ENCODE assay signal across 8 cellular contexts in genomic region chr19:13718733-13719132, GRCh38. TPM values are rescaled to one million over a fixed set of nuclear protein-coding genes. Genes with fewer than 3 reads are reported as not detected.
DNase-seq lines count a peak whose midpoint lies in the region; ATAC-seq and TF ChIP-seq lines count a peak whose summit lies in the region.

No MANE protein-coding gene starts in this region.

- no peak overlapping the region for H3K4me3 ChIP-seq in brain microvascular endothelial cell (ENCODE audit: low read depth, low read length)
- H3K4me3 ChIP-seq in stomach, result no peak overlapping the region

- ATAC-seq in left colon, result peak; percentile 90
- no peak for ATAC-seq in GM18873 (IDR thresholded peaks at IDR 0.05; ENCODE audit: low FRiP score, unreplicated experiment)
- no peak for ATAC-seq in HG02884 (IDR thresholded peaks at IDR 0.05; ENCODE audit: unreplicated experiment)
- no peak for ATAC-seq in HG02623 (IDR thresholded peaks at IDR 0.05; ENCODE audit: unreplicated experiment)

- peaks cover 0 to 12% (median 8%) of the 10 kb centered on the region in 4 donors for H3K9me3 ChIP-seq in stomach

- TF ChIP-seq POLR2A in stomach (IDR thresholded peaks at IDR 0.05), result no peak

- H3K4me1 ChIP-seq in stomach, result no peaks in the 10 kb centered on the region

- WGBS in stomach, 5 donors, result 35 to 42% (median 40%) methylated on average over 9 of the region's 9 CpGs

- TF ChIP-seq CTCF in brain microvascular endothelial cell (IDR thresholded peaks at IDR 0.05; ENCODE audit: low read depth, low read length, missing control alignments) (peak; percentile 52), stomach (IDR thresholded peaks at IDR 0.05) (no peak)

- no peak for TF ChIP-seq EP300 in stomach (IDR thresholded peaks at IDR 0.05)

- intact Hi-C loops in left colon (cut with DNase I, micrococcal nuclease), result loop anchor here in 1 of 2 donors (10.0 kb wide), 1 partner anchor 114 kb away; no protein-coding TSS in a partner anchor
- intact Hi-C loops in stomach (cut with DNase I; ENCODE audit: low total_unique reads), result no loop called here

- H3K36me3 ChIP-seq in brain microvascular endothelial cell (replicated peaks) (no peaks in the 10 kb centered on the region), stomach (no peaks in the 10 kb centered on the region)

- H3K27me3 ChIP-seq in brain microvascular endothelial cell (replicated peaks) (no peaks in the 10 kb centered on the region), stomach (peaks cover 0 to 46% (median 6%) of the 10 kb centered on the region in 3 donors)

- H3K27ac ChIP-seq in brain microvascular endothelial cell (no peak overlapping the region), stomach (no peak overlapping the region)

- DNase-seq in GOT3 (lab: John Stamatoyannopoulos, UW) (peak; percentile 48), NCI-H460 (ENCODE audit: extremely low read depth, low read depth) (peak; percentile 55), brain microvascular endothelial cell (peak; percentile 28), left colon (peak; percentile 35 to 64), stomach (no peak)

- in situ Hi-C loops in brain microvascular endothelial cell (cut with HindIII; ENCODE audit: low pct_ligation_motif_present, low sequenced_read_pairs), result loop anchor here (25.0 kb wide), 2 partner anchors 106 to 431 kb away; no protein-coding TSS in a partner anchor

RNA-seq across cellular contexts. Expression of gene MRI1, which starts 45.6 kb away (rescaled TPM):
- 19.1 and 20.2 TPM in 2 replicates for total RNA-seq in NCI-H460 (2014; rRNA removed; shearing (Covaris generic))
- polyA plus RNA-seq in NCI-H460 (2014; cell fraction: nucleus; rRNA removed), result 172 and 183 TPM in 2 replicates
- total RNA-seq in left colon, result 10 to 100 TPM; 31.3 to 31.8 TPM
- total RNA-seq in stomach, result 100 to 1,000 TPM in 1 of 5 donors, 10 to 100 TPM in 4; 24.4 to 249 (median 48.7) TPM
- 10 to 100 TPM in 1 of 3 donors, 1 to 10 TPM in 2; 7.3 to 28.5 (median 9.6) TPM for polyA plus RNA-seq in stomach

RNA-seq across cellular contexts. Expression of gene C19orf53, which starts 55.5 kb away (rescaled TPM):
- total RNA-seq in NCI-H460 (2014; rRNA removed; shearing (Covaris generic)), result 87.5 and 121 TPM in 2 replicates
- 36.4 and 67.5 TPM in 2 replicates for polyA plus RNA-seq in NCI-H460 (2014; cell fraction: nucleus; rRNA removed)
- 10 to 100 TPM; 44.9 to 46.7 TPM for total RNA-seq in left colon
- 100 to 1,000 TPM in 4 of 5 donors, 10 to 100 TPM in 1; 14.7 to 271 (median 188) TPM for total RNA-seq in stomach
- 100 to 1,000 TPM; 171 to 221 (median 196) TPM for polyA plus RNA-seq in stomach
